ENCODE assay signal across 8 cellular contexts in the genomic region with DNA sequence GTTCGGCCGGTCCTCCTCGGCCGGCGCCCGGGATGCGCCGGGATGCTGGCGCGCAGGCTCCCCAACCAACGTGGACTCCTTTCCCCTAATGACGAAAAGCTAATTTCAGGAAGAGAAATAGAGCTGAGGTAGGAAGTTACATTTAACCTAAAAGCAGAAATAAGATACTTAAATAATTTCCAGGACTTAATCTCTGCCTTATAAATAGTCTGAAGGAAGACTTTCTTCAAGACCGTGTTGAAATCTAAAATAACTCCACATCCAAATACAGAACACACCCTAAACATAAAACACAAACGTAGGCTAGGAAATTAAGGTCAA. TPM values are rescaled to one million over a fixed set of nuclear protein-coding genes. Genes with fewer than 3 reads are reported as not detected.
DNase-seq lines count a peak whose midpoint lies in the region; ATAC-seq, FAIRE-seq and TF ChIP-seq lines count a peak whose summit lies in the region.

No MANE protein-coding gene starts in this region.

- H3K27ac ChIP-seq in OCI-LY7 (ENCODE audit: low read depth, low read length, poor library complexity, severe bottlenecking) (peak overlapping the region; percentile 89), epithelial cell of prostate (peak overlapping the region; percentile 92), trophoblast cell (ENCODE audit: low read depth, low read length) (peak overlapping the region; percentile 95)

- no peaks in the 10 kb centered on the region for H3K9me2 ChIP-seq in OCI-LY7 (ENCODE audit: insufficient read depth, low read length)

- H3K23ac ChIP-seq in trophoblast cell (ENCODE audit: low read length), result no peak overlapping the region

- BruUV-seq in OCI-LY7 (replicated peaks; lab: Mats Ljungman, UMichigan), result no TSS peak

- H3K4me2 ChIP-seq in OCI-LY7 (ENCODE audit: low read length) (peak overlapping the region; percentile 99), trophoblast cell (ENCODE audit: low read length) (peak overlapping the region; percentile 56)

- no peak for FAIRE-seq in GM12892 (lab: Jason Lieb, UNC)

- no peak overlapping the region for H2AK5ac ChIP-seq in trophoblast cell (ENCODE audit: low read length)

- peak overlapping the region; percentile 96 for H3K14ac ChIP-seq in trophoblast cell (ENCODE audit: low read length)

- H2BK120ac ChIP-seq in trophoblast cell (ENCODE audit: insufficient read depth, low read length, poor library complexity), result peak overlapping the region; percentile 93

- H3K79me1 ChIP-seq in trophoblast cell (ENCODE audit: low read length), result peaks cover 14% of the 10 kb centered on the region

- intact Hi-C loops in OCI-LY7 (cut with micrococcal nuclease; ENCODE audit: unreplicated experiment), result loop anchor here (2.0 to 10.0 kb wide), 4 partner anchors 186 to 550 kb away; a partner anchor contains a TSS

- H3K4me1 ChIP-seq in OCI-LY7 (ENCODE audit: insufficient read depth, low read length, poor library complexity, severe bottlenecking) (peaks cover 62% of the 10 kb centered on the region), trophoblast cell (ENCODE audit: control insufficient read depth in 1 of 2, insufficient read depth in 2 of 2, low read length in 2 of 2) (peaks cover 0 to 3% of the 10 kb centered on the region in 2 experiments)

- H3K4me3 ChIP-seq in GM08714 (ENCODE audit: low read length), result peak overlapping the region; percentile 87
- H3K4me3 ChIP-seq in OCI-LY7 (ENCODE audit: low read depth, low read length, poor library complexity, severe bottlenecking), result peak overlapping the region; percentile 80
- H3K4me3 ChIP-seq in trophoblast cell (ENCODE audit: low read depth, low read length), result peak overlapping the region; percentile 99

- CTCF ChIA-PET in OCI-LY7 (lab: Charles Lee; ENCODE audit: unreplicated experiment), result no interaction called here

- peak overlapping the region; percentile 83 for H3K4ac ChIP-seq in trophoblast cell (ENCODE audit: low read depth, low read length)

- H3K9me3 ChIP-seq in OCI-LY7 (ENCODE audit: low read length), result no peaks in the 10 kb centered on the region
- no peaks in the 10 kb centered on the region for H3K9me3 ChIP-seq in trophoblast cell (ENCODE audit: insufficient read depth, low read depth, low read length)

- peak overlapping the region; percentile 98 for H3K9ac ChIP-seq in trophoblast cell (ENCODE audit: low read length)

- H4K91ac ChIP-seq in trophoblast cell (ENCODE audit: low read depth, low read length), result peak overlapping the region; percentile 95

- H3K18ac ChIP-seq in trophoblast cell (ENCODE audit: low read length), result no peak overlapping the region

- POLR2A ChIA-PET in OCI-LY7 (lab: Charles Lee), result interaction anchor here (0.8 to 9.3 kb wide), 4 partner anchors 12 to 554 kb away, joined by 3 to 88 read pairs (median 4); no protein-coding TSS in a partner anchor

- ATAC-seq in HG03175 (IDR thresholded peaks at IDR 0.05; ENCODE audit: unreplicated experiment), result no peak

- no peak for DNase-seq in OCI-LY7 (ENCODE audit: low spot score)
- no peak for DNase-seq in epithelial cell of prostate (ENCODE audit: low read depth, low spot score)
- DNase-seq in trophoblast cell, result no peak
- no peak for DNase-seq in effector CD4-positive, alpha-beta T cell
- DNase-seq in GM20000 (ENCODE audit: low spot score), result no peak
- no peak for DNase-seq in GM12892 (ENCODE audit: insufficient read length)

- TF ChIP-seq CTCF in OCI-LY7 (conservative IDR thresholded peaks at IDR 0.05; ENCODE audit: low read length), result no peak
- TF ChIP-seq CTCF in GM20000 (IDR thresholded peaks at IDR 0.05; ENCODE audit: extremely low read depth, missing control alignments), result no peak

- no peak overlapping the region for H2BK12ac ChIP-seq in trophoblast cell (ENCODE audit: low read length)

- H2AFZ ChIP-seq in OCI-LY7 (ENCODE audit: low read length), result no peak overlapping the region
- no peak overlapping the region for H2AFZ ChIP-seq in trophoblast cell (ENCODE audit: insufficient read depth, low read length, poor library complexity)

- H3K36me3 ChIP-seq in OCI-LY7 (ENCODE audit: insufficient read depth, low read length) (peaks cover 40% of the 10 kb centered on the region), trophoblast cell (ENCODE audit: control insufficient read depth in 1 of 2, insufficient read depth in 2 of 2, low read length in 2 of 2) (peaks cover 4 to 7% of the 10 kb centered on the region in 2 experiments)

- WGBS in trophoblast cell (ENCODE audit: extremely low coverage, insufficient coverage, insufficient read length), result no CpG with 5 or more reads among the region's 14 CpGs

- no peak for TF ChIP-seq POLR2A in GM12892 (IDR thresholded peaks at IDR 0.05; ENCODE audit: low read depth, low read length)

- H3K79me2 ChIP-seq in OCI-LY7 (ENCODE audit: insufficient read depth, low read depth, low read length) (peaks cover 85% of the 10 kb centered on the region), trophoblast cell (ENCODE audit: control insufficient read depth, insufficient read depth, low read length, poor library complexity) (peaks cover 16% of the 10 kb centered on the region)

- peaks cover 15% of the 10 kb centered on the region; the same call in 1 of the 2 replicates for H4K20me1 ChIP-seq in OCI-LY7 (ENCODE audit: insufficient read depth, low read length)

- no peaks in the 10 kb centered on the region for H3K27me3 ChIP-seq in trophoblast cell (ENCODE audit: insufficient read depth, low read length)

- peak overlapping the region; percentile 89 for H4K8ac ChIP-seq in trophoblast cell (ENCODE audit: low read depth, low read length)

- H4K12ac ChIP-seq in trophoblast cell (ENCODE audit: low read depth, low read length), result peak overlapping the region; percentile 94

- peak overlapping the region; percentile 98 for H2BK5ac ChIP-seq in trophoblast cell (ENCODE audit: low read depth, low read length, poor library complexity)

RNA-seq across cellular contexts. Expression of a gene that starts 1.2 kb away (rescaled TPM):
- total RNA-seq in OCI-LY7 (2014; rRNA removed; shearing (Covaris generic)), result 19.8 and 37.3 TPM in 2 replicates
- 46.0 and 46.8 TPM in 2 replicates for total RNA-seq in OCI-LY7 (2022)
- 24.0 and 24.7 TPM in 2 replicates for polyA plus RNA-seq in trophoblast cell (2013)
- polyA plus RNA-seq in GM12892 (2012; ENCODE audit: missing spikeins), result 17.5 TPM

RNA-seq across cellular contexts. Expression of a gene that starts 39.8 kb away (rescaled TPM):
- 14.6 and 17.4 TPM in 2 replicates for total RNA-seq in OCI-LY7 (2014; rRNA removed; shearing (Covaris generic))
- 18.8 and 23.2 TPM in 2 replicates for total RNA-seq in OCI-LY7 (2022)
- 4.6 and 5.0 TPM in 2 replicates for polyA plus RNA-seq in trophoblast cell (2013)
- polyA plus RNA-seq in GM12892 (2012; ENCODE audit: missing spikeins), result 8.4 TPM
